Comparison of ENCODE assay signal across 12 cellular contexts in genomic region chr12:98110516-98110915, GRCh38.
"Had no signal": no experiment of that assay in that cellular context is flagged by ENCODE, and none has a peak within 500 bp of the region (broad histone marks: within the 10 kb centered on the region; RNA-seq: fewer than 3 reads in every experiment).

No MANE protein-coding gene starts in this region.

- DNase-seq: activated CD4-positive, alpha-beta T cell treated with anti-CD3 and anti-CD28 coated beads for 1 hour; activated CD8-positive, alpha-beta memory T cell treated with anti-CD3 and anti-CD28 coated beads for 24 hours; activated CD8-positive, alpha-beta memory T cell treated with anti-CD3 and anti-CD28 coated beads, Interleukin-2, amount 50 U/mL, for 48 hours; activated effector memory CD4-positive, alpha-beta T cell treated with Interleukin-2 at 50 U/mL for 16 hours; activated naive CD4-positive, alpha-beta T cell treated with anti-CD3 and anti-CD28 coated beads, Interleukin-2, amount 10 ng/mL, durations not matched to agents 7 days and 5 days; activated T-cell treated with anti-CD3 and anti-CD28 coated beads, Interleukin-2, amount 50 U/mL, for 48 hours; head of caudate nucleus; kidney; left lung; stimulated activated CD4-positive, alpha-beta T cell treated with anti-CD3 and anti-CD28 coated beads, Interleukin-12 subunit alpha, Interleukin-12 subunit beta, amount 100 ng/mL, for 4 hours; stimulated activated CD4-positive, alpha-beta T cell treated with anti-CD3 and anti-CD28 coated beads, Interleukin-1b, Interleukin-23, amount 100 ng/mL, for 48 hours; uterus had no signal

- ATAC-seq: left lung had no signal
